ENCODE assay signal across 1 cellular context in genomic region chrY:15559169-15559568, GRCh38.
TF ChIP-seq lines count a peak whose summit lies in the region.

No MANE protein-coding gene starts in this region.

TF ChIP-seq in GM23338, 12 proteins besides CTCF, POLR2A, EP300 and RAD21 (continued from another document):
- no peak for TF ChIP-seq ZNF462 (CRISPR knock-in tag; IDR thresholded peaks at IDR 0.05)
- TF ChIP-seq POLR2AphosphoS5 (IDR thresholded peaks at IDR 0.05; ENCODE audit: low read depth) = no peak
- TF ChIP-seq REST (IDR thresholded peaks at IDR 0.05; ENCODE audit: unreplicated experiment) = no peak
- TF ChIP-seq ZNF114 (CRISPR knock-in tag; IDR thresholded peaks at IDR 0.05) = no peak
- no peak for TF ChIP-seq STAT1 (IDR thresholded peaks at IDR 0.05; ENCODE audit: unreplicated experiment)
- no peak for TF ChIP-seq JUNB (IDR thresholded peaks at IDR 0.05; ENCODE audit: unreplicated experiment)
- no peak for TF ChIP-seq CREB1 (CRISPR knock-in tag; IDR thresholded peaks at IDR 0.05; ENCODE audit: low read depth)
- TF ChIP-seq ETS1 (IDR thresholded peaks at IDR 0.05) = no peak
